21 cellular contexts compared by ENCODE assay signal in genomic region chr14:36059531-36059930, GRCh38.
DNase-seq lines count a peak whose midpoint lies in the region; ATAC-seq, FAIRE-seq and TF ChIP-seq lines count a peak whose summit lies in the region.
"Had no signal": no experiment of that assay in that cellular context is flagged by ENCODE, and none has a peak within 500 bp of the region (broad histone marks: within the 10 kb centered on the region; RNA-seq: fewer than 3 reads in every experiment).

No MANE protein-coding gene starts in this region.

- H3K4me1 ChIP-seq in H1 (replicated peaks in 1 of 4; ENCODE audit: control insufficient read depth in 3 of 4, insufficient read depth in 4 of 4, low read length in 3 of 4) (peaks cover 0 to 2% (median 0%) of the 10 kb centered on the region in 4 experiments; a peak in 1 of 7 replicates), tibial nerve (no peaks in the 10 kb centered on the region)
- H3K4me1 ChIP-seq: BLaER1 had no signal

- H3K9me3 ChIP-seq in H1 (ENCODE audit: insufficient read depth in 2 of 2, low read depth in 1 of 2, low read length in 1 of 2) (no peaks in the 10 kb centered on the region), tibial nerve (no peaks in the 10 kb centered on the region)
- H3K9me3 ChIP-seq: BE2C, BLaER1 had no signal

- FAIRE-seq in H1 (lab: Jason Lieb, UNC): no peak
- FAIRE-seq: A204.1, G401.6, GM12891, GM19239 had no signal

- no peak overlapping the region for H3K18ac ChIP-seq in H1 (ENCODE audit: extremely low read depth, low read length)

- H2BK15ac ChIP-seq in H1 (ENCODE audit: low read length): 0 out of 2 replicates have a peak overlapping the region, but pooled peaks have one; percentile 19

- H3K14ac ChIP-seq in H1 (ENCODE audit: insufficient read length): no peak overlapping the region

- H2AK5ac ChIP-seq in H1 (ENCODE audit: low read depth, low read length): no peak overlapping the region

- H3K23ac ChIP-seq in H1 (ENCODE audit: insufficient read length): no peak overlapping the region

- H2BK120ac ChIP-seq in H1 (replicated peaks; ENCODE audit: low read depth, low read length): no peak overlapping the region

- CTCF ChIA-PET in H1 (lab: Charles Lee; ENCODE audit: partially characterized antibody): interaction anchor here (1.0 kb wide), 1 partner anchor 11 kb away, joined by 4 read pairs; no protein-coding TSS in a partner anchor

- peak; percentile 77 for DNase-seq in NCI-H69 (lab: John Stamatoyannopoulos, UW)
- no peak for DNase-seq in H1 (ENCODE audit: low read depth in 1 of 2, low spot score in 2 of 2)
- no peak for DNase-seq in Right ventricle myocardium inferior (ENCODE audit: missing footprints)
- DNase-seq in nucleus accumbens (lab: John Stamatoyannopoulos, UW): no peak
- no peak for DNase-seq in tibial nerve (ENCODE audit: low spot score in 2 of 2)
- DNase-seq in DMS 273 treated with DMSO at 0.1 percent for 48 hours (lab: John Stamatoyannopoulos, UW): no peak
- DNase-seq: 8988T; ACHN; BE2C; C1 segment of cervical spinal cord; CD4-positive, alpha-beta memory T cell; CD4-positive, CD25-positive, alpha-beta regulatory T cell; CD8-positive, alpha-beta memory T cell; COR-L47; GF-D8 had no signal

- 76% methylated on average over 2 of the region's 2 CpGs; no CpG with 5 or more reads in 1 of the 2 experiments for WGBS in H1 (ENCODE audit: extremely low coverage in 1 of 2, insufficient coverage in 1 of 2, insufficient read length in 1 of 2, insufficient replicate concordance in 2 of 2, low coverage in 1 of 2, low lambda C conversion rate in 2 of 2, missing lambda C conversion rate in 1 of 2), 2 experiments
- WGBS in tibial nerve, 2 donors: 33 to 53% methylated on average over 2 of the region's 2 CpGs

- POLR2A ChIA-PET in H1 (lab: Charles Lee; ENCODE audit: partially characterized antibody): no interaction called here

- H3K4ac ChIP-seq in H1 (replicated peaks; ENCODE audit: insufficient read length, low read depth, low read length): no peak overlapping the region

- no peaks in the 10 kb centered on the region; the same call in 1 of the 2 replicates for H3K23me2 ChIP-seq in H1 (ENCODE audit: low read depth, low read length)

- no peak for TF ChIP-seq RAD21 in Ishikawa (IDR thresholded peaks at IDR 0.05; ENCODE audit: low read depth)
- TF ChIP-seq RAD21 in H1 (IDR thresholded peaks at IDR 0.05 in 1 of 2, conservative IDR thresholded peaks at IDR 0.05 in 1 of 2; ENCODE audit: low read depth in 2 of 2, low read length in 2 of 2): no peak

- H3K4me3 ChIP-seq in H1 (ENCODE audit: extremely low read depth in 1 of 4, insufficient read depth in 2 of 4, low read depth in 3 of 4, low read length in 4 of 4) (no peak overlapping the region), tibial nerve (no peak overlapping the region)
- H3K4me3 ChIP-seq: BLaER1 had no signal

- no peaks in the 10 kb centered on the region for H3K36me3 ChIP-seq in H1 (ENCODE audit: control insufficient read depth in 2 of 4, insufficient read depth in 4 of 4, low read length in 3 of 4)
- H3K36me3 ChIP-seq in tibial nerve: no peaks in the 10 kb centered on the region
- H3K36me3 ChIP-seq: BE2C, BLaER1 had no signal

- no peak for TF ChIP-seq CTCF in H1 (IDR thresholded peaks at IDR 0.05; ENCODE audit: control extremely low read depth in 1 of 3, insufficient read depth in 1 of 3, low read depth in 1 of 3, low read length in 3 of 3)
- TF ChIP-seq CTCF in tibial nerve (IDR thresholded peaks at IDR 0.05): no peak

- H3K56ac ChIP-seq in H1 (replicated peaks; ENCODE audit: insufficient read length, low read depth, low read length): no peak overlapping the region

- H3K79me2 ChIP-seq in H1 (ENCODE audit: control insufficient read depth in 1 of 2, insufficient read depth in 2 of 2, low read length in 2 of 2): no peaks in the 10 kb centered on the region

- no peaks in the 10 kb centered on the region for H3K79me1 ChIP-seq in H1 (ENCODE audit: low read depth, low read length)

- no peak overlapping the region for H2BK20ac ChIP-seq in H1 (ENCODE audit: low read length)

- no peak overlapping the region for H3K9ac ChIP-seq in H1 (replicated peaks in 1 of 4; ENCODE audit: extremely low read depth in 1 of 4, low read depth in 3 of 4, low read length in 3 of 4)
- H3K9ac ChIP-seq: BLaER1 had no signal

- H3K4me2 ChIP-seq in H1 (ENCODE audit: insufficient read depth in 1 of 2, low read depth in 2 of 2, low read length in 2 of 2): no peak overlapping the region
- H3K4me2 ChIP-seq: BLaER1 had no signal

- H2BK12ac ChIP-seq in H1 (ENCODE audit: low read depth, low read length): no peak overlapping the region

- no peak overlapping the region for H4K91ac ChIP-seq in H1 (replicated peaks; ENCODE audit: insufficient read length, low read length)

- H3K27me3 ChIP-seq in H1 (replicated peaks in 1 of 4; ENCODE audit: control insufficient read depth in 3 of 4, extremely low read depth in 1 of 4, insufficient read depth in 3 of 4, low read length in 3 of 4) (no peaks in the 10 kb centered on the region), tibial nerve (no peaks in the 10 kb centered on the region)
- H3K27me3 ChIP-seq: BLaER1 had no signal

- no peak for ATAC-seq in Right ventricle myocardium inferior

- H4K8ac ChIP-seq in H1 (ENCODE audit: extremely low read depth, insufficient read depth, low read length): no peak overlapping the region

- intact Hi-C loops in Right ventricle myocardium inferior (cut with DNase I): no loop called here

- TF ChIP-seq POLR2A in H1 (IDR thresholded peaks at IDR 0.05; ENCODE audit: control extremely low read depth in 1 of 2, low read depth in 2 of 2, low read length in 2 of 2) (no peak), tibial nerve (IDR thresholded peaks at IDR 0.05) (no peak)

- H3K27ac ChIP-seq in H1 (ENCODE audit: low read depth, low read length): no peak overlapping the region
- no peak overlapping the region for H3K27ac ChIP-seq in tibial nerve
- H3K27ac ChIP-seq: BLaER1 had no signal

- TF ChIP-seq EP300 in Ishikawa (IDR thresholded peaks at IDR 0.05; ENCODE audit: borderline replicate concordance) (no peak), H1 (IDR thresholded peaks at IDR 0.05; ENCODE audit: borderline replicate concordance in 1 of 2, low read depth in 2 of 2, low read length in 2 of 2) (no peak), tibial nerve (IDR thresholded peaks at IDR 0.05) (no peak)

- no peak overlapping the region for H4K5ac ChIP-seq in H1 (ENCODE audit: insufficient read length, low read depth, low read length)

- no peak overlapping the region for H2AFZ ChIP-seq in H1 (ENCODE audit: low read length)

- no peak overlapping the region for H2BK5ac ChIP-seq in H1 (ENCODE audit: low read depth, low read length)

- H4K20me1 ChIP-seq in H1 (replicated peaks in 1 of 2; ENCODE audit: control insufficient read depth in 1 of 2, insufficient read depth in 2 of 2, low read length in 2 of 2): no peaks in the 10 kb centered on the region
- H4K20me1 ChIP-seq: BLaER1 had no signal

TF ChIP-seq in Ishikawa, 13 proteins besides CTCF, POLR2A, EP300 and RAD21:
- TF ChIP-seq CREB1 (IDR thresholded peaks at IDR 0.05; ENCODE audit: low read depth): no peak
- TF ChIP-seq, protein P1, sequence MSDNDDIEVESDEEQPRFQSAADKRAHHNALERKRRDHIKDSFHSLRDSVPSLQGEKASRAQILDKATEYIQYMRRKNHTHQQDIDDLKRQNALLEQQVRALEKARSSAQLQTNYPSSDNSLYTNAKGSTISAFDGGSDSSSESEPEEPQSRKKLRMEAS (IDR thresholded peaks at IDR 0.05): 0 out of 2 replicates have a peak, but pooled peaks have one; percentile 27

TF ChIP-seq in H1, 55 proteins besides CTCF, POLR2A, EP300 and RAD21 (continues in another document):
- TF ChIP-seq SIX5 (IDR thresholded peaks at IDR 0.05; ENCODE audit: low read depth, low read length) (no peak), BRCA1 (IDR thresholded peaks at IDR 0.05; ENCODE audit: low read depth, low read length) (no peak), EGR1 (IDR thresholded peaks at IDR 0.05; ENCODE audit: borderline replicate concordance, low read depth, low read length) (no peak), POLR2AphosphoS5 (IDR thresholded peaks at IDR 0.05; ENCODE audit: low read depth, low read length) (no peak), TAF1 (IDR thresholded peaks at IDR 0.05; ENCODE audit: low read depth, low read length) (no peak), CBX5 (IDR thresholded peaks at IDR 0.05; ENCODE audit: low read depth, low read length) (no peak), ZNF274 (IDR thresholded peaks at IDR 0.05; ENCODE audit: borderline replicate concordance, extremely low read depth, low read length) (no peak), ASH2L (IDR thresholded peaks at IDR 0.05; ENCODE audit: low read length) (no peak), CHD1 (IDR thresholded peaks at IDR 0.05; ENCODE audit: low read depth, low read length) (no peak), YY1 (IDR thresholded peaks at IDR 0.05; ENCODE audit: low read depth, low read length) (no peak), E2F6 (IDR thresholded peaks at IDR 0.05) (no peak), SP2 (IDR thresholded peaks at IDR 0.05; ENCODE audit: low read length) (no peak), HDAC6 (IDR thresholded peaks at IDR 0.05; ENCODE audit: low read depth, low read length) (no peak), CTBP2 (IDR thresholded peaks at IDR 0.05; ENCODE audit: borderline replicate concordance, insufficient read depth, insufficient read length, low read length) (no peak), BCL11A (IDR thresholded peaks at IDR 0.05; ENCODE audit: low read depth in 2 of 2, low read length in 2 of 2) (no peak), RNF2 (IDR thresholded peaks at IDR 0.05; ENCODE audit: borderline replicate concordance, low read depth, low read length, missing control alignments, poor library complexity, severe bottlenecking) (no peak), NANOG (IDR thresholded peaks at IDR 0.05; ENCODE audit: insufficient read depth, low read depth, low read length, poor library complexity, severe bottlenecking) (no peak), SIRT6 (IDR thresholded peaks at IDR 0.05; ENCODE audit: low read length) (no peak), SP1 (IDR thresholded peaks at IDR 0.05; ENCODE audit: low read depth, low read length) (no peak)
